In the genomic region with DNA sequence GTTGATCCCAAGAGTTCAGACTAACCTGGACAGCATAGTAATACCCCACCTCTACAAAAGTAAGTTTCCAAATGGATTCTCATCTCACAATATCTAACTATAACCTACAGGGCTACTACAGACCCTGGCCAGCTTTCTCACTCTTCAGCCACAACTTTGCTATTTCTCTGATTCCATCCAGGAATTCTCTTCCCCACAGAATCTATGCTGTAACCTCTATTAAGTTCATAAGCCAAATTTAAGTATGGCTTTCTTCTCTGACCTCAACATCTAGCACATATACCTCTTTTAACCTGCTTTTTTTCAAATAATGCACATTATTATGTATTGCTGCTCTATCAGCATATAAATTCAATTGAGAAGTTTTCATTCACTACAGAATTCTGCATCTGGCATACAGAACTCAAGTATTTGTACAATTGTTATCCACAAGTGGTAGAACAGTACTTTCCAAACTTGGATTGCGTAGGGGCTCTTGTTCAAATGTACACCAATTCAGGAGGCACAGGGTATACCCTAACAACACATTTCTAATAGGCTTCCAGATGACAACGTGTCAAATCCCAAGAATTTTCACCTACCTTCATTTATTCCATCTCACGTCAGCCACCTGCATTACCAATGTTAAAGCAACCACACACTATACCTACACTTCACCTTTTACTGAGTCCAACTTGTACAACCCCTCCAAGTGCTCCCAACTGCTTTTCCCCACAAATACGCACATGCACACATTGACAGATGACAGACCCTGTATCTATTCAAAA, we compare ENCODE assay signal across 9 cellular contexts. TPM values are rescaled to one million over a fixed set of nuclear protein-coding genes. Genes with fewer than 3 reads are reported as not detected.
DNase-seq lines count a peak whose midpoint lies in the region; ATAC-seq and TF ChIP-seq lines count a peak whose summit lies in the region.
"Had no signal": no experiment of that assay in that cellular context is flagged by ENCODE, and none has a peak within 500 bp of the region (broad histone marks: within the 10 kb centered on the region; RNA-seq: fewer than 3 reads in every experiment).

No MANE protein-coding gene starts in this region.

- peaks cover 0 to 4% of the 10 kb centered on the region in 2 donors for H3K27me3 Mint-ChIP-seq in CD4-positive, alpha-beta memory T cell

- H3K9me3 Mint-ChIP-seq in CD4-positive, alpha-beta memory T cell = peaks cover 0 to 12% (median 0%) of the 10 kb centered on the region in 8 donors

- H3K27ac Mint-ChIP-seq in CD4-positive, alpha-beta memory T cell = peak overlapping the region in 6 of 7 donors; percentile 19 to 100 (median 62)

- CTCF ChIA-PET in CD4-positive, alpha-beta memory T cell (lab: Charles Lee; ENCODE audit: partially characterized antibody) = interaction anchor here (1.0 kb wide), 1 partner anchor 38 kb away, joined by 4 read pairs; a partner anchor contains a TSS

- ATAC-seq in GM21576 (IDR thresholded peaks at IDR 0.05; ENCODE audit: unreplicated experiment) = no peak
- ATAC-seq in GM21526 (IDR thresholded peaks at IDR 0.05; ENCODE audit: low FRiP score, unreplicated experiment) = no peak
- no peak for ATAC-seq in lower lobe of right lung

- no peak for DNase-seq in CD4-positive, alpha-beta memory T cell
- no peak for DNase-seq in lower lobe of right lung
- DNase-seq: DMS79; stimulated activated CD4-positive, alpha-beta T cell treated with anti-CD3 and anti-CD28 coated beads, Interleukin-2, amount 100 ng/mL, for 48 hours; upper lobe of left lung had no signal

- peaks cover 39 to 70% of the 10 kb centered on the region in 2 donors for H3K36me3 Mint-ChIP-seq in CD4-positive, alpha-beta memory T cell

- H3K4me3 Mint-ChIP-seq in CD4-positive, alpha-beta memory T cell = peak overlapping the region in 6 of 8 donors; percentile 4 to 95 (median 40)

- H3K9ac ChIP-seq in HUES64 (ENCODE audit: low read depth, low read length) = peak overlapping the region; percentile 100; the same call in 1 of the 2 replicates

- intact Hi-C loops in CD4-positive, alpha-beta memory T cell (cut with micrococcal nuclease) = no loop called here
- intact Hi-C loops in lower lobe of right lung (cut with DNase I) = no loop called here

- H3K4me3 ChIP-seq in CD4-positive, alpha-beta memory T cell (ENCODE audit: low read length in 2 of 2) = no peak overlapping the region
- H3K4me3 ChIP-seq in HUES64 (ENCODE audit: low read length) (no peak overlapping the region), ectodermal cell (ENCODE audit: insufficient read depth, low read depth, low read length) (no peak overlapping the region), lower lobe of right lung (no peak overlapping the region)
- H3K4me3 ChIP-seq: upper lobe of left lung had no signal

- no peak for TF ChIP-seq CTCF in lower lobe of right lung (IDR thresholded peaks at IDR 0.05)

- H3K36me3 ChIP-seq in CD4-positive, alpha-beta memory T cell (ENCODE audit: insufficient read depth, low read length) = peaks cover 30% of the 10 kb centered on the region
- H3K36me3 ChIP-seq in HUES64 (ENCODE audit: insufficient read depth, low read length) = peaks cover 52% of the 10 kb centered on the region
- H3K36me3 ChIP-seq in ectodermal cell (ENCODE audit: control insufficient read depth, insufficient read depth, low read length) = peaks cover 28% of the 10 kb centered on the region
- H3K36me3 ChIP-seq in lower lobe of right lung = peaks cover 34% of the 10 kb centered on the region

- H3K27ac ChIP-seq in CD4-positive, alpha-beta memory T cell (ENCODE audit: low read depth, low read length) = no peak overlapping the region
- peak overlapping the region; percentile 51 for H3K27ac ChIP-seq in HUES64 (ENCODE audit: low read depth, low read length)
- H3K27ac ChIP-seq in ectodermal cell (ENCODE audit: insufficient read depth, low read depth, low read length, poor library complexity, severe bottlenecking) = peak overlapping the region; percentile 23
- H3K27ac ChIP-seq in lower lobe of right lung = no peak overlapping the region
- H3K27ac ChIP-seq: upper lobe of left lung had no signal

- WGBS in HUES64 = 91% methylated on average over 3 of the region's 4 CpGs
- 91 to 93% methylated on average over 3 of the region's 4 CpGs for WGBS in ectodermal cell, 2 experiments

- POLR2A ChIA-PET in CD4-positive, alpha-beta memory T cell (lab: Charles Lee; ENCODE audit: partially characterized antibody) = interaction anchor here (0.9 to 6.2 kb wide), 2 partner anchors 16 to 40 kb away, joined by 4 to 197 read pairs; a partner anchor contains a TSS

- H3K4me1 ChIP-seq in CD4-positive, alpha-beta memory T cell (ENCODE audit: insufficient read depth, low read length) = peaks cover 52% of the 10 kb centered on the region
- peaks cover 18% of the 10 kb centered on the region; the same call in 1 of the 2 replicates for H3K4me1 ChIP-seq in HUES64 (ENCODE audit: insufficient read depth, low read length)
- H3K4me1 ChIP-seq in ectodermal cell (ENCODE audit: control insufficient read depth, insufficient read depth, low read length) = peaks cover 7% of the 10 kb centered on the region
- H3K4me1 ChIP-seq in lower lobe of right lung = peaks cover 35% of the 10 kb centered on the region

- no peaks in the 10 kb centered on the region for H3K27me3 ChIP-seq in CD4-positive, alpha-beta memory T cell (ENCODE audit: insufficient read depth, low read length)
- H3K27me3 ChIP-seq in HUES64 (ENCODE audit: insufficient read depth, low read length) (no peaks in the 10 kb centered on the region), ectodermal cell (ENCODE audit: control insufficient read depth, insufficient read depth, low read length, poor library complexity, severe bottlenecking) (no peaks in the 10 kb centered on the region), lower lobe of right lung (ENCODE audit: low read depth) (no peaks in the 10 kb centered on the region)
- H3K27me3 ChIP-seq: upper lobe of left lung had no signal

- peaks cover 48 to 88% (median 58%) of the 10 kb centered on the region in 4 donors for H3K4me1 Mint-ChIP-seq in CD4-positive, alpha-beta memory T cell

- H3K9me3 ChIP-seq in CD4-positive, alpha-beta memory T cell (ENCODE audit: control insufficient read depth in 1 of 2, low read length in 2 of 2) = no peaks in the 10 kb centered on the region
- no peaks in the 10 kb centered on the region for H3K9me3 ChIP-seq in HUES64 (ENCODE audit: insufficient read depth, low read depth, low read length)
- no peaks in the 10 kb centered on the region for H3K9me3 ChIP-seq in ectodermal cell (ENCODE audit: control insufficient read depth, low read length)
- H3K9me3 ChIP-seq in lower lobe of right lung = no peaks in the 10 kb centered on the region
- H3K9me3 ChIP-seq: upper lobe of left lung had no signal

RNA-seq across cellular contexts. Expression of a gene that starts 3.8 kb away (rescaled TPM):
- total RNA-seq in CD4-positive, alpha-beta memory T cell = 1,000 to 10,000 TPM; 3,602 to 3,749 TPM
- over 10,000 TPM in 1 of 2 donors, 1,000 to 10,000 TPM in 1; 8,635 to 10,008 TPM for polyA plus RNA-seq in CD4-positive, alpha-beta memory T cell
- 3,801 TPM for polyA plus RNA-seq in HUES64 (2013, experiment 1 of 2)
- polyA plus RNA-seq in HUES64 (2013, experiment 2 of 2) = 3,697 TPM
- polyA plus RNA-seq in ectodermal cell (2013, experiment 1 of 4) = 3,573 TPM
- polyA plus RNA-seq in ectodermal cell (2013, experiment 2 of 4) = 4,020 TPM
- polyA plus RNA-seq in ectodermal cell (2013, experiment 3 of 4) = 3,707 TPM
- polyA plus RNA-seq in ectodermal cell (2013, experiment 4 of 4) = 4,204 TPM
- total RNA-seq in lower lobe of right lung = 1,209 TPM

RNA-seq across cellular contexts. Expression of a gene that starts 16.3 kb away (rescaled TPM):
- total RNA-seq in CD4-positive, alpha-beta memory T cell = 10 to 100 TPM; 13.6 to 16.1 TPM
- 10 to 100 TPM in 1 of 2 donors, 1 to 10 TPM in 1; 9.7 to 11.1 TPM for polyA plus RNA-seq in CD4-positive, alpha-beta memory T cell
- 37.8 TPM for polyA plus RNA-seq in HUES64 (2013, experiment 1 of 2)
- 36.8 TPM for polyA plus RNA-seq in HUES64 (2013, experiment 2 of 2)
- 25.3 TPM for polyA plus RNA-seq in ectodermal cell (2013, experiment 1 of 4)
- polyA plus RNA-seq in ectodermal cell (2013, experiment 2 of 4) = 24.7 TPM
- polyA plus RNA-seq in ectodermal cell (2013, experiment 3 of 4) = 25.0 TPM
- polyA plus RNA-seq in ectodermal cell (2013, experiment 4 of 4) = 23.4 TPM
- total RNA-seq in lower lobe of right lung = 9.0 TPM

RNA-seq across cellular contexts. Expression of a gene that starts 38.0 kb away (rescaled TPM):
- total RNA-seq in CD4-positive, alpha-beta memory T cell = 100 to 1,000 TPM; 416 to 441 TPM
- polyA plus RNA-seq in CD4-positive, alpha-beta memory T cell = 100 to 1,000 TPM; 669 to 761 TPM
- polyA plus RNA-seq in HUES64 (2013, experiment 1 of 2) = 228 TPM
- polyA plus RNA-seq in HUES64 (2013, experiment 2 of 2) = 241 TPM
- polyA plus RNA-seq in ectodermal cell (2013, experiment 1 of 4) = 175 TPM
- polyA plus RNA-seq in ectodermal cell (2013, experiment 2 of 4) = 198 TPM
- polyA plus RNA-seq in ectodermal cell (2013, experiment 3 of 4) = 164 TPM
- 172 TPM for polyA plus RNA-seq in ectodermal cell (2013, experiment 4 of 4)
- 153 TPM for total RNA-seq in lower lobe of right lung

RNA-seq across cellular contexts. Expression of a gene that starts 38.2 kb away (rescaled TPM):
- 10 to 100 TPM; 58.5 to 58.7 TPM for total RNA-seq in CD4-positive, alpha-beta memory T cell
- polyA plus RNA-seq in CD4-positive, alpha-beta memory T cell = 10 to 100 TPM; 35.7 to 42.3 TPM
- 17.7 TPM for polyA plus RNA-seq in HUES64 (2013, experiment 1 of 2)
- polyA plus RNA-seq in HUES64 (2013, experiment 2 of 2) = 18.4 TPM
- polyA plus RNA-seq in ectodermal cell (2013, experiment 1 of 4) = 24.5 TPM
- polyA plus RNA-seq in ectodermal cell (2013, experiment 2 of 4) = 25.0 TPM
- 20.6 TPM for polyA plus RNA-seq in ectodermal cell (2013, experiment 3 of 4)
- 21.6 TPM for polyA plus RNA-seq in ectodermal cell (2013, experiment 4 of 4)
- 24.1 TPM for total RNA-seq in lower lobe of right lung

RNA-seq across cellular contexts. Expression of a gene that starts 52.6 kb away (rescaled TPM):
- 1 to 10 TPM; 8.7 to 9.8 TPM for total RNA-seq in CD4-positive, alpha-beta memory T cell
- polyA plus RNA-seq in CD4-positive, alpha-beta memory T cell = 10 to 100 TPM; 17.9 to 18.1 TPM
- polyA plus RNA-seq in HUES64 (2013, experiment 1 of 2) = 25.8 TPM
- 26.9 TPM for polyA plus RNA-seq in HUES64 (2013, experiment 2 of 2)
- polyA plus RNA-seq in ectodermal cell (2013, experiment 1 of 4) = 21.5 TPM
- polyA plus RNA-seq in ectodermal cell (2013, experiment 2 of 4) = 22.7 TPM
- 21.6 TPM for polyA plus RNA-seq in ectodermal cell (2013, experiment 3 of 4)
- polyA plus RNA-seq in ectodermal cell (2013, experiment 4 of 4) = 23.2 TPM
- 6.8 TPM for total RNA-seq in lower lobe of right lung

Comparison
In these comparisons a context has a peak if more than half of its experiments do, and no peak if none do; other contexts are left out.
1. H3K27ac ChIP-seq: peak in HUES64 (single experiment) and ectodermal cell (single experiment); none in CD4-positive, alpha-beta memory T cell (single experiment) and lower lobe of right lung (single experiment).